Comparison of ENCODE assay signal across 10 cellular contexts in the genomic region with DNA sequence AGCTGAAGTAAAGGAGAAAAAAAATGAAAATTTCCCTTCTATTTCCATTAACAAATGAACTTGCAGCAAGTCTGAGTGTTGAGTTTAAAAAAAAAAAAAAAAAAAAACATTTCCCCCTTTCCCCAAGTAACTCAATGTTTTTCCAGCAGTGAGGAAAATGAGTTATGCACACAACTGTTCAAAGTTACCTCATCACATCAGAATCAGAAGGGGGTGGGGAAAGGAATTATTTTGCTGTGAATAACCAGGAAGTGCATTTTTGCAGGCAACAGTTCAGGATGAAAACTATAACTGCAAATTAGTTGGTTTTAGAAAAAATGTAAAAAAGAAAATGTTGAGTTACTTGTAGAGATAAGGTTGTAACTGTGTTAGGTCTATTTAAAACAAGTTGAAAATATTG.
DNase-seq lines count a peak whose midpoint lies in the region; ATAC-seq, FAIRE-seq and TF ChIP-seq lines count a peak whose summit lies in the region.
"Had no signal": no experiment of that assay in that cellular context is flagged by ENCODE, and none has a peak within 500 bp of the region (broad histone marks: within the 10 kb centered on the region; RNA-seq: fewer than 3 reads in every experiment).

No MANE protein-coding gene starts in this region.

- H3K4me1 ChIP-seq in endothelial cell of umbilical vein (ENCODE audit: control insufficient read depth, extremely low read depth, insufficient read depth, low read length) (peaks cover 24% of the 10 kb centered on the region), neuron (ENCODE audit: insufficient read depth, low read length) (peaks cover 37% of the 10 kb centered on the region), spleen (peaks cover 0 to 9% (median 1%) of the 10 kb centered on the region in 6 donors)

- H3K36me3 ChIP-seq in endothelial cell of umbilical vein (ENCODE audit: control insufficient read depth in 2 of 2, extremely low read depth in 1 of 2, insufficient read depth in 2 of 2, low read length in 2 of 2) (no peaks in the 10 kb centered on the region), neuron (ENCODE audit: insufficient read depth, low read length) (no peaks in the 10 kb centered on the region), spleen (no peaks in the 10 kb centered on the region)

- H3K27me3 ChIP-seq in endothelial cell of umbilical vein (ENCODE audit: control insufficient read depth in 2 of 2, insufficient read depth in 2 of 2, low read length in 2 of 2), result no peaks in the 10 kb centered on the region
- H3K27me3 ChIP-seq in neuron (ENCODE audit: insufficient read depth, low read length), result no peaks in the 10 kb centered on the region
- no peaks in the 10 kb centered on the region for H3K27me3 ChIP-seq in spleen (replicated peaks in 1 of 7)

- peak; percentile 92 for DNase-seq in ELR (ENCODE audit: low read depth)
- peak; percentile 60 for DNase-seq in NCI-H748 (lab: John Stamatoyannopoulos, UW; ENCODE audit: unreplicated experiment)
- peak; percentile 93 for DNase-seq in endothelial cell of umbilical vein (ENCODE audit: low read depth, low spot score)
- DNase-seq in left lobe of liver (ENCODE audit: low spot score), result no peak
- DNase-seq in spleen, result no peak
- no peak for DNase-seq in NCI-H2107 treated with DMSO at 0.1 percent for 48 hours (lab: John Stamatoyannopoulos, UW; ENCODE audit: unreplicated experiment)
- DNase-seq: activated CD8-positive, alpha-beta memory T cell treated with anti-CD3 and anti-CD28 coated beads for 24 hours had no signal

- dilution Hi-C loops in endothelial cell of umbilical vein (cut with MboI; ENCODE audit: extremely low pct_ligation_motif_present, low sequenced_read_pairs), result no loop called here

- H3K9me1 ChIP-seq in endothelial cell of umbilical vein (replicated peaks; ENCODE audit: control insufficient read depth, extremely low read depth, insufficient read depth, low read length), result no peaks in the 10 kb centered on the region

- no peak overlapping the region for H2AFZ ChIP-seq in endothelial cell of umbilical vein (ENCODE audit: low read depth, low read length)
- peak overlapping the region; percentile 5 for H2AFZ ChIP-seq in neuron (ENCODE audit: low read depth, low read length)

- FAIRE-seq in endothelial cell of umbilical vein (lab: Jason Lieb, UNC), result peak; percentile 85
- FAIRE-seq: H1 had no signal

- no peaks in the 10 kb centered on the region for H3K79me2 ChIP-seq in endothelial cell of umbilical vein (ENCODE audit: control insufficient read depth, insufficient read depth, low read length)

- peak overlapping the region; percentile 90 for H3K27ac ChIP-seq in endothelial cell of umbilical vein (ENCODE audit: insufficient read depth, low read depth, low read length)
- H3K27ac ChIP-seq in spleen, result no peak overlapping the region

- POLR2A ChIA-PET in endothelial cell of umbilical vein (lab: Charles Lee), result no interaction called here

- H3K9me3 ChIP-seq in endothelial cell of umbilical vein (replicated peaks; ENCODE audit: control insufficient read depth, insufficient read depth, low read length) (no peaks in the 10 kb centered on the region), neuron (ENCODE audit: low read length) (no peaks in the 10 kb centered on the region), spleen (no peaks in the 10 kb centered on the region)

- no TSS peak for BruUV-seq in endothelial cell of umbilical vein (replicated peaks; lab: Mats Ljungman, UMichigan)

- CTCF ChIA-PET in endothelial cell of umbilical vein (lab: Charles Lee), result interaction anchor here (1.1 to 1.8 kb wide), 3 partner anchors 13 to 104 kb away, joined by 3 to 5 read pairs (median 3); no protein-coding TSS in a partner anchor

- peak overlapping the region; percentile 42 for H3K4me2 ChIP-seq in endothelial cell of umbilical vein (ENCODE audit: insufficient read depth, low read length)

- H4K20me1 ChIP-seq in endothelial cell of umbilical vein (replicated peaks; ENCODE audit: control insufficient read depth, extremely low read depth, insufficient read depth, low read length), result no peaks in the 10 kb centered on the region

- H3K4me3 ChIP-seq in endothelial cell of umbilical vein (replicated peaks in 1 of 3; ENCODE audit: insufficient read depth in 1 of 3, low read depth in 1 of 3, low read length in 3 of 3) (no peak overlapping the region), neuron (ENCODE audit: low read length) (no peak overlapping the region), spleen (no peak overlapping the region)

- ATAC-seq in left lobe of liver (no peak), GM19351 (IDR thresholded peaks at IDR 0.05; ENCODE audit: unreplicated experiment) (no peak)

- intact Hi-C loops in endothelial cell of umbilical vein (cut with micrococcal nuclease), result loop anchor here (1.0 kb wide), 2 partner anchors 31 to 568 kb away; no protein-coding TSS in a partner anchor
- intact Hi-C loops in spleen (cut with DNase I; ENCODE audit: low total_unique reads), result no loop called here

- TF ChIP-seq CTCF in endothelial cell of umbilical vein (IDR thresholded peaks at IDR 0.05; ENCODE audit: extremely low read depth in 1 of 2, insufficient read depth in 1 of 2, low read depth in 1 of 2, low read length in 2 of 2) (no peak), spleen (IDR thresholded peaks at IDR 0.05 in 8 of 11, conservative IDR thresholded peaks at IDR 0.05 in 3 of 11) (no peak)

- H3K9ac ChIP-seq in endothelial cell of umbilical vein (replicated peaks; ENCODE audit: extremely low read depth, insufficient read depth, low read length), result peak overlapping the region; percentile 40

- TF ChIP-seq POLR2A in endothelial cell of umbilical vein (IDR thresholded peaks at IDR 0.05; ENCODE audit: low read depth, low read length), result no peak
- TF ChIP-seq POLR2A in spleen (IDR thresholded peaks at IDR 0.05), result no peak

TF ChIP-seq in endothelial cell of umbilical vein, 7 proteins besides CTCF, POLR2A, EP300 and RAD21:
- TF ChIP-seq, protein P1, sequence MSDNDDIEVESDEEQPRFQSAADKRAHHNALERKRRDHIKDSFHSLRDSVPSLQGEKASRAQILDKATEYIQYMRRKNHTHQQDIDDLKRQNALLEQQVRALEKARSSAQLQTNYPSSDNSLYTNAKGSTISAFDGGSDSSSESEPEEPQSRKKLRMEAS (IDR thresholded peaks at IDR 0.05; ENCODE audit: insufficient read depth, insufficient read length), result no peak
- TF ChIP-seq JUN (IDR thresholded peaks at IDR 0.05; ENCODE audit: borderline replicate concordance, insufficient read depth, insufficient read length, low read depth), result peak; percentile 89
- peak; percentile 65 for TF ChIP-seq FOS (IDR thresholded peaks at IDR 0.05; ENCODE audit: borderline replicate concordance, insufficient read depth, low read length)

Comparison
In these comparisons a context has a peak if more than half of its experiments do, and no peak if none do; other contexts are left out.
1. DNase-seq: peak in ELR (single experiment), NCI-H748 (single experiment) and endothelial cell of umbilical vein (single experiment); none in left lobe of liver (single experiment), spleen (single experiment) and NCI-H2107 treated with DMSO at 0.1 percent for 48 hours (single experiment).